Comparison of ENCODE assay signal across 26 cellular contexts in the genomic region with DNA sequence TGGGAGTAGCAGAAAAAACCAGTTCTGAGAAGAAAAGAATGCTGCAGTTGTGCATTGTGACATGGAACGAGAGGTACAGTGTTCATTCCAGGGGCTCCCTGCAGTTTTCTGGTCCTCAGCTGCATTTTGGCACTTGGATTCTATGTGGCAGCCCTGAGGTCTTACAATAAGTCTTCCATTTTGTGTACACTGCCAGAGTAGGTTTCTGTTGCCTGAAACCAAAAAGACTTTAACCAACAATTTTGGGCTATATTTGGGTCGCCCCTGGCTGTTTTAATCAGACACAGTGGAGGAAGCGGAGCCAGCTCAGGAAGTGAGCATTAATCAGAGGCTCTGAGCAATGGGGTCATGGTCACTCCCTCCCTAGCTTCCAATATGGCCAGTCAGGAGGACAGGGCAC. TPM values are rescaled to one million over a fixed set of nuclear protein-coding genes. Genes with fewer than 3 reads are reported as not detected.
"Had no signal": no experiment of that assay in that cellular context is flagged by ENCODE, and none has a peak within 500 bp of the region (broad histone marks: within the 10 kb centered on the region; RNA-seq: fewer than 3 reads in every experiment).

No MANE protein-coding gene starts in this region.

- H3K4me2 ChIP-seq: neural progenitor cell had no signal

- H2AFZ ChIP-seq: neural progenitor cell, parathyroid adenoma had no signal

- H3K79me2 ChIP-seq: parathyroid adenoma had no signal

- DNase-seq: natural killer cell; occipital lobe; ovary; posterior cingulate gyrus; psoas muscle; right cardiac atrium; right lobe of liver; sigmoid colon; stimulated activated CD4-positive, alpha-beta T cell treated with anti-CD3 and anti-CD28 coated beads, Interleukin-15, amount 100 ng/mL, for 24 hours; stimulated activated CD4-positive, alpha-beta T cell treated with anti-CD3 and anti-CD28 coated beads, Interleukin-2, amount 100 ng/mL, for 24 hours; stimulated activated CD4-positive, alpha-beta T cell treated with anti-CD3 and anti-CD28 coated beads, Interleukin-2, amount 100 ng/mL, for 48 hours; stimulated activated CD4-positive, alpha-beta T cell treated with anti-CD3 and anti-CD28 coated beads, Interleukin-4, amount 100 ng/mL, for 24 hours; stimulated activated naive B cell treated with anti-CD40 and anti-IgM and Interleukin-4, amounts not matched to agents 10 μg/mL and 1 μg/mL and 100 μg/mL, for 72 hours; stimulated activated naive CD4-positive, alpha-beta T cell treated with Interleukin-2 at 50 U/mL for 16 hours; stomach; thyroid gland; trophoblast cell; upper lobe of left lung; uterus had no signal

- H3K27me3 ChIP-seq: ovary, right lobe of liver, thyroid gland, tibial nerve, upper lobe of left lung, uterus had no signal

- H3K4me1 ChIP-seq: neural progenitor cell, parathyroid adenoma, psoas muscle, right lobe of liver, sigmoid colon, stomach, thyroid gland, tibial nerve, upper lobe of left lung, uterus had no signal

- H3K27ac ChIP-seq: neural progenitor cell, ovary, parathyroid adenoma, psoas muscle, right lobe of liver, sigmoid colon, stomach, thoracic aorta, thyroid gland, tibial nerve, upper lobe of left lung, uterus had no signal

- H3K9me3 ChIP-seq: ovary, psoas muscle, right lobe of liver, sigmoid colon, stomach, thoracic aorta, thyroid gland, tibial nerve, upper lobe of left lung, uterus had no signal

- H3K9ac ChIP-seq: neural progenitor cell, parathyroid adenoma had no signal

- H3K4me3 ChIP-seq: neural progenitor cell, ovary, psoas muscle, right lobe of liver, sigmoid colon, stomach, thoracic aorta, thyroid gland, tibial nerve, upper lobe of left lung, uterus had no signal

- ATAC-seq: natural killer cell; psoas muscle; right cardiac atrium; right lobe of liver; stimulated activated effector memory CD8-positive, alpha-beta T cell treated with anti-CD3 and anti-CD28 coated beads, Interleukin-12 subunit alpha, Interleukin-12 subunit beta, amount 100 ng/mL, for 72 hours; stimulated activated naive B cell treated with anti-CD40 and anti-IgM and Interleukin-4, amounts not matched to agents 10 μg/mL and 1 μg/mL and 100 μg/mL, for 72 hours had no signal

- H3K36me3 ChIP-seq: neural progenitor cell, ovary, right lobe of liver, sigmoid colon, stomach, thoracic aorta, thyroid gland, tibial nerve, upper lobe of left lung, uterus had no signal

RNA-seq across cellular contexts. Expression of a gene that starts 15.7 kb away (rescaled TPM):
- total RNA-seq: natural killer cell, osteoblast, psoas muscle, stomach, subcutaneous adipose tissue, thoracic aorta had no signal
